ENCODE assay signal across 18 cellular contexts in the genomic region with DNA sequence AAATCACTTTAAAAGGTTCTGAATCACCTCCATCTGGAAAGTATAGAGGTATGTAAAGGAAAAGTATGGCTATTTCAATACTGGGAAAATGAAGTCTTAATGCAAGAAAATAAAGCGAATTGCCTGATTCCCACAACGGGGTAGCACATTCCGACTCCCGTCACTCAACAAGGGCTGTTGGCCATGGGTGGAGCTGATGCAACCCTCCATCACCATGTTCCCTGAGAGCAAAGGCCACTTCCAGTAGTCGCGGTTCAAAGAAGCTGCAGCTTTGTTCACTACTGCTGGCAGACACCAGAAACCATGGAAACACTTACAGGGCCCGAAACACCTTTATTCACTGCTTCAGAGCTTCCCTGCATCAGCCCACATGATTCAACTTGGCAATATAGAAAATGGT. TPM values are rescaled to one million over a fixed set of nuclear protein-coding genes. Genes with fewer than 3 reads are reported as not detected.
"Had no signal": no experiment of that assay in that cellular context is flagged by ENCODE, and none has a peak within 500 bp of the region (broad histone marks: within the 10 kb centered on the region; RNA-seq: fewer than 3 reads in every experiment).

No MANE protein-coding gene starts in this region.

- H3K4me1 ChIP-seq: lower lobe of right lung had no signal

- H3K27ac ChIP-seq: heart left ventricle, left ventricle myocardium inferior, lower lobe of right lung, sigmoid colon, skin epidermis, thoracic aorta, transverse colon had no signal

- H3K27me3 ChIP-seq: heart left ventricle, sigmoid colon, transverse colon had no signal

- H3K36me3 ChIP-seq: heart left ventricle, left ventricle myocardium inferior, lower lobe of right lung, sigmoid colon, thoracic aorta, transverse colon had no signal

- H3K4me3 ChIP-seq: heart left ventricle, left ventricle myocardium inferior, lower lobe of right lung, sigmoid colon, skin epidermis, thoracic aorta, transverse colon had no signal

- ATAC-seq: esophagus mucosa; heart left ventricle; lower lobe of right lung; natural killer cell treated with Interleukin-12 subunit alpha and Interleukin-12 subunit beta and Interleukin-15 and Interleukin-18, amount 100 ng/mL, for 72 hours; stimulated activated naive B cell treated with anti-CD40 and anti-IgM and Interleukin-4, amounts not matched to agents 10 μg/mL and 1 μg/mL and 100 μg/mL, for 72 hours; stimulated activated naive CD8-positive, alpha-beta T cell treated with anti-CD3 and anti-CD28 coated beads, Interleukin-15, amount 100 ng/mL, for 72 hours had no signal

- DNase-seq: effector memory CD4-positive, alpha-beta T cell; heart left ventricle; hippocampal formation; islet precursor cell; left ventricle myocardium inferior; lower lobe of right lung; midbrain; posterior cingulate gyrus; sigmoid colon; stimulated activated CD4-positive, alpha-beta T cell treated with anti-CD3 and anti-CD28 coated beads, Interleukin-2, amount 100 ng/mL, for 24 hours; stimulated activated CD4-positive, alpha-beta T cell treated with anti-CD3 and anti-CD28 coated beads, Interleukin-4, amount 100 ng/mL, for 4 hours; stimulated activated naive B cell treated with anti-CD40 and anti-IgM and Interleukin-4, amounts not matched to agents 10 μg/mL and 1 μg/mL and 100 μg/mL, for 72 hours; stimulated activated naive CD8-positive, alpha-beta T cell treated with anti-CD3 and anti-CD28 coated beads, Interleukin-15, amount 100 ng/mL, for 72 hours; transverse colon had no signal

- H3K9me3 ChIP-seq: heart left ventricle, left ventricle myocardium inferior, lower lobe of right lung, sigmoid colon, thoracic aorta, transverse colon had no signal

RNA-seq across cellular contexts. Expression of a gene that starts 44.0 kb away (rescaled TPM):
- total RNA-seq: natural killer cell treated with Interleukin-12 subunit alpha and Interleukin-12 subunit beta and Interleukin-15 and Interleukin-18, amount 100 ng/mL, for 72 hours had no signal
